ENCODE assay signal across 1 cellular context in the genomic region with DNA sequence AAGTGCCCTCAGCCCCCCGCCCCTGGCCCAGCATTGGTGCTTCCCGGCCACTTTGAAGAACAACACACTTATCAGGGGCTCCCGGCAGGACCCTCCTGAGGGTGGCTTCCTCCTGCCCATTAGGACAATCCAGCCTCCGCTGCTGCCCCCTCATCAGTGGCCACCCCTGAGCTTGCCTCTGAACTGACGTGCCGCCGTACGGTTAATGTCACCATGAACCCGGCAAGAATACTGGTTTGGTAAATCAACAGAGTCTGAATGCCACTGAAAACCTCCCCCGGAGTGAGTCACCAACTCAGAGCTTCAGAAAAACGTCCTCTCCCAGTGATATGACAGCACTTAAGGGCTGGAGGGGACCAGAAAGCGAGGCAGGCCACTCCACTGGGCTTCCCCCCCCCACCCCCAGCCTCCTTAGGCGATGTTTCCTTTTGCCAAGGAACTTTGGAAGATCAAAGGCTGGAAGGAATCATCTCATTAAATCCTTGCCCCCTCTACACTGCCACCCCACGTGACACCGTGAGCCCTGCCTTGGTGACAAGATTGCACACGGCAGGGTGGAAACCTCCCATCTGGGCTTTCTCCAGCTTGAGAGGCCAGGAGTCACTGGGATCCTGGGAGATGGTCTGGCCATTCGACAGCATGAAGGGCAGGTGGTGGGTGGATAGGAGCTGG.
TF ChIP-seq lines count a peak whose summit lies in the region.

No MANE protein-coding gene starts in this region.

TF ChIP-seq in K562, 482 proteins besides CTCF, POLR2A, EP300 and RAD21 (continued from another document and continues in another):
- TF ChIP-seq, protein P1, sequence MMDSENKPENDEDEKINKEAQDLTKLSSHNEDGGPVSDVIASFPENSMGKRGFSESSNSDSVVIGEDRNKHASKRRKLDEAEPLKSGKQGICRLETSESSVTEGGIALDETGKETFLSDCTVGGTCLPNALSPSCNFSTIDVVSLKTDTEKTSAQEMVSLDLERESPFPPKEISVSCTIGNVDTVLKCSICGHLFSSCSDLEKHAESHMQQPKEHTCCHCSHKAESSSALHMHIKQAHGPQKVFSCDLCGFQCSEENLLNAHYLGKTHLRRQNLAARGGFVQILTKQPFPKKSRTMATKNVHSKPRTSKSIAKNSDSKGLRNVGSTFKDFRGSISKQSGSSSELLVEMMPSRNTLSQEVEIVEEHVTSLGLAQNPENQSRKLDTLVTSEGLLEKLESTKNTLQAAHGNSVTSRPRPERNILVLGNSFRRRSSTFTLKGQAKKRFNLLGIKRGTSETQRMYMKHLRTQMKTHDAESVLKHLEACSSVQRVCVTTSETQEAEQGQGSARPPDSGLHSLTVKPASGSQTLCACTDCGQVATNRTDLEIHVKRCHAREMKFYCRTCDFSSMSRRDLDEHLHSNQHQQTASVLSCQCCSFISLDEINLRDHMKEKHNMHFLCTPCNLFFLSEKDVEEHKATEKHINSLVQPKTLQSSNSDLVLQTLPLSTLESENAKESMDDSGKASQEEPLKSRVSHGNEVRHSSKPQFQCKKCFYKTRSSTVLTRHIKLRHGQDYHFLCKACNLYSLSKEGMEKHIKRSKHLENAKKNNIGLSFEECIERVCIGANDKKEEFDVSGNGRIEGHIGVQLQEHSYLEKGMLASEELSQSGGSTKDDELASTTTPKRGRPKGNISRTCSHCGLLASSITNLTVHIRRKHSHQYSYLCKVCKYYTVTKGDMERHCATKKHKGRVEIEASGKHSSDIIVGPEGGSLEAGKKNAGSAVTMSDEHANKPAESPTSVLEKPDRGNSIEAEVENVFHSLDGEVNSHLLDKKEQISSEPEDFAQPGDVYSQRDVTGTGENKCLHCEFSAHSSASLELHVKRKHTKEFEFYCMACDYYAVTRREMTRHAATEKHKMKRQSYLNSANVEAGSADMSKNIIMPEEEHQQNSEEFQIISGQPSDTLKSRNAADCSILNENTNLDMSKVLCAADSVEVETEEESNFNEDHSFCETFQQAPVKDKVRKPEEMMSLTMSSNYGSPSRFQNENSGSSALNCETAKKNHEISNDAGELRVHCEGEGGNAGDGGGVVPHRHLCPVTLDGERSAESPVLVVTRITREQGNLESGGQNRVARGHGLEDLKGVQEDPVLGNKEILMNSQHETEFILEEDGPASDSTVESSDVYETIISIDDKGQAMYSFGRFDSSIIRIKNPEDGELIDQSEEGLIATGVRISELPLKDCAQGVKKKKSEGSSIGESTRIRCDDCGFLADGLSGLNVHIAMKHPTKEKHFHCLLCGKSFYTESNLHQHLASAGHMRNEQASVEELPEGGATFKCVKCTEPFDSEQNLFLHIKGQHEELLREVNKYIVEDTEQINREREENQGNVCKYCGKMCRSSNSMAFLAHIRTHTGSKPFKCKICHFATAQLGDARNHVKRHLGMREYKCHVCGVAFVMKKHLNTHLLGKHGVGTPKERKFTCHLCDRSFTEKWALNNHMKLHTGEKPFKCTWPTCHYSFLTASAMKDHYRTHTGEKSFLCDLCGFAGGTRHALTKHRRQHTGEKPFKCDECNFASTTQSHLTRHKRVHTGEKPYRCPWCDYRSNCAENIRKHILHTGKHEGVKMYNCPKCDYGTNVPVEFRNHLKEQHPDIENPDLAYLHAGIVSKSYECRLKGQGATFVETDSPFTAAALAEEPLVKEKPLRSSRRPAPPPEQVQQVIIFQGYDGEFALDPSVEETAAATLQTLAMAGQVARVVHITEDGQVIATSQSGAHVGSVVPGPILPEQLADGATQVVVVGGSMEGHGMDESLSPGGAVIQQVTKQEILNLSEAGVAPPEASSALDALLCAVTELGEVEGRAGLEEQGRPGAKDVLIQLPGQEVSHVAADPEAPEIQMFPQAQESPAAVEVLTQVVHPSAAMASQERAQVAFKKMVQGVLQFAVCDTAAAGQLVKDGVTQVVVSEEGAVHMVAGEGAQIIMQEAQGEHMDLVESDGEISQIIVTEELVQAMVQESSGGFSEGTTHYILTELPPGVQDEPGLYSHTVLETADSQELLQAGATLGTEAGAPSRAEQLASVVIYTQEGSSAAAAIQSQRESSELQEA (IDR thresholded peaks at IDR 0.05; ENCODE audit: low read depth): no peak
- TF ChIP-seq SMARCE1 (IDR thresholded peaks at IDR 0.05) (peak; percentile 78), NR2F6 (CRISPR knock-in tag; IDR thresholded peaks at IDR 0.05) (no peak), FIP1L1 (IDR thresholded peaks at IDR 0.05; ENCODE audit: low read depth, low read length, poor library complexity, severe bottlenecking) (no peak), FOXM1 (IDR thresholded peaks at IDR 0.05; ENCODE audit: low read depth) (no peak), FOXM1 (CRISPR knock-in tag; IDR thresholded peaks at IDR 0.05; ENCODE audit: low read depth) (no peak), BACH1 (tag; IDR thresholded peaks at IDR 0.05) (no peak), TBP (optimal IDR thresholded peaks at IDR 0.05; ENCODE audit: low read depth, low read length) (no peak), ZNF830 (CRISPR knock-in tag; IDR thresholded peaks at IDR 0.05) (no peak), CGGBP1 (CRISPR knock-in tag; IDR thresholded peaks at IDR 0.05) (no peak), JUN (IDR thresholded peaks at IDR 0.05; ENCODE audit: borderline replicate concordance, low read depth, low read length) (peak; percentile 61; the same call in 1 of the 2 replicates), JUN (CRISPR knock-in tag; IDR thresholded peaks at IDR 0.05; ENCODE audit: borderline replicate concordance) (no peak), EP400 (IDR thresholded peaks at IDR 0.05) (no peak), RBM25 (IDR thresholded peaks at IDR 0.05; ENCODE audit: low read depth, low read length, severe bottlenecking) (no peak), HOMEZ (CRISPR knock-in tag; IDR thresholded peaks at IDR 0.05) (no peak), ZNF668 (CRISPR knock-in tag; IDR thresholded peaks at IDR 0.05) (no peak), NFATC3 (IDR thresholded peaks at IDR 0.05) (no peak), ZFP1 (CRISPR knock-in tag; IDR thresholded peaks at IDR 0.05) (no peak), ZFP36 (IDR thresholded peaks at IDR 0.05; ENCODE audit: low read depth, low read length, partially characterized antibody) (peak; percentile 69), PTRF (tag; IDR thresholded peaks at IDR 0.05) (no peak), ZKSCAN8 (CRISPR knock-in tag; IDR thresholded peaks at IDR 0.05) (no peak), CHD7 (IDR thresholded peaks at IDR 0.05; ENCODE audit: low read depth, low read length) (no peak), U2AF2 (optimal IDR thresholded peaks at IDR 0.05; ENCODE audit: low read depth, low read length) (no peak), SMAD3 (CRISPR knock-in tag; conservative IDR thresholded peaks at IDR 0.05) (no peak), NONO (IDR thresholded peaks at IDR 0.05; ENCODE audit: low read depth in 2 of 2, low read length in 1 of 2) (no peak), ZNF124 (CRISPR knock-in tag; IDR thresholded peaks at IDR 0.05) (no peak), STAT5A (IDR thresholded peaks at IDR 0.05; ENCODE audit: borderline replicate concordance, low read length) (no peak), ZNF212 (CRISPR knock-in tag; IDR thresholded peaks at IDR 0.05) (no peak)
- TF ChIP-seq, protein P2, sequence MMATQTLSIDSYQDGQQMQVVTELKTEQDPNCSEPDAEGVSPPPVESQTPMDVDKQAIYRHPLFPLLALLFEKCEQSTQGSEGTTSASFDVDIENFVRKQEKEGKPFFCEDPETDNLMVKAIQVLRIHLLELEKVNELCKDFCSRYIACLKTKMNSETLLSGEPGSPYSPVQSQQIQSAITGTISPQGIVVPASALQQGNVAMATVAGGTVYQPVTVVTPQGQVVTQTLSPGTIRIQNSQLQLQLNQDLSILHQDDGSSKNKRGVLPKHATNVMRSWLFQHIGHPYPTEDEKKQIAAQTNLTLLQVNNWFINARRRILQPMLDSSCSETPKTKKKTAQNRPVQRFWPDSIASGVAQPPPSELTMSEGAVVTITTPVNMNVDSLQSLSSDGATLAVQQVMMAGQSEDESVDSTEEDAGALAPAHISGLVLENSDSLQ (IDR thresholded peaks at IDR 0.05): 0 out of 2 replicates have a peak, but pooled peaks have one; percentile 5
- TF ChIP-seq, protein P3, sequence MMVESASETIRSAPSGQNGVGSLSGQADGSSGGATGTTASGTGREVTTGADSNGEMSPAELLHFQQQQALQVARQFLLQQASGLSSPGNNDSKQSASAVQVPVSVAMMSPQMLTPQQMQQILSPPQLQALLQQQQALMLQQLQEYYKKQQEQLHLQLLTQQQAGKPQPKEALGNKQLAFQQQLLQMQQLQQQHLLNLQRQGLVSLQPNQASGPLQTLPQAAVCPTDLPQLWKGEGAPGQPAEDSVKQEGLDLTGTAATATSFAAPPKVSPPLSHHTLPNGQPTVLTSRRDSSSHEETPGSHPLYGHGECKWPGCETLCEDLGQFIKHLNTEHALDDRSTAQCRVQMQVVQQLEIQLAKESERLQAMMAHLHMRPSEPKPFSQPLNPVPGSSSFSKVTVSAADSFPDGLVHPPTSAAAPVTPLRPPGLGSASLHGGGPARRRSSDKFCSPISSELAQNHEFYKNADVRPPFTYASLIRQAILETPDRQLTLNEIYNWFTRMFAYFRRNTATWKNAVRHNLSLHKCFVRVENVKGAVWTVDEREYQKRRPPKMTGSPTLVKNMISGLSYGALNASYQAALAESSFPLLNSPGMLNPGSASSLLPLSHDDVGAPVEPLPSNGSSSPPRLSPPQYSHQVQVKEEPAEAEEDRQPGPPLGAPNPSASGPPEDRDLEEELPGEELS (CRISPR knock-in tag; IDR thresholded peaks at IDR 0.05; ENCODE audit: borderline replicate concordance): no peak; the same call in 1 of the 2 replicates
